In genomic region chr2:8573234-8573941, GRCh38 we compare ENCODE assay signal across 1 cellular context.
TF ChIP-seq lines count a peak whose summit lies in the region.

No MANE protein-coding gene starts in this region.

TF ChIP-seq in HepG2, 621 proteins besides CTCF, POLR2A, EP300 and RAD21 (continued from another document and continues in another):
- TF ChIP-seq, protein P1, sequence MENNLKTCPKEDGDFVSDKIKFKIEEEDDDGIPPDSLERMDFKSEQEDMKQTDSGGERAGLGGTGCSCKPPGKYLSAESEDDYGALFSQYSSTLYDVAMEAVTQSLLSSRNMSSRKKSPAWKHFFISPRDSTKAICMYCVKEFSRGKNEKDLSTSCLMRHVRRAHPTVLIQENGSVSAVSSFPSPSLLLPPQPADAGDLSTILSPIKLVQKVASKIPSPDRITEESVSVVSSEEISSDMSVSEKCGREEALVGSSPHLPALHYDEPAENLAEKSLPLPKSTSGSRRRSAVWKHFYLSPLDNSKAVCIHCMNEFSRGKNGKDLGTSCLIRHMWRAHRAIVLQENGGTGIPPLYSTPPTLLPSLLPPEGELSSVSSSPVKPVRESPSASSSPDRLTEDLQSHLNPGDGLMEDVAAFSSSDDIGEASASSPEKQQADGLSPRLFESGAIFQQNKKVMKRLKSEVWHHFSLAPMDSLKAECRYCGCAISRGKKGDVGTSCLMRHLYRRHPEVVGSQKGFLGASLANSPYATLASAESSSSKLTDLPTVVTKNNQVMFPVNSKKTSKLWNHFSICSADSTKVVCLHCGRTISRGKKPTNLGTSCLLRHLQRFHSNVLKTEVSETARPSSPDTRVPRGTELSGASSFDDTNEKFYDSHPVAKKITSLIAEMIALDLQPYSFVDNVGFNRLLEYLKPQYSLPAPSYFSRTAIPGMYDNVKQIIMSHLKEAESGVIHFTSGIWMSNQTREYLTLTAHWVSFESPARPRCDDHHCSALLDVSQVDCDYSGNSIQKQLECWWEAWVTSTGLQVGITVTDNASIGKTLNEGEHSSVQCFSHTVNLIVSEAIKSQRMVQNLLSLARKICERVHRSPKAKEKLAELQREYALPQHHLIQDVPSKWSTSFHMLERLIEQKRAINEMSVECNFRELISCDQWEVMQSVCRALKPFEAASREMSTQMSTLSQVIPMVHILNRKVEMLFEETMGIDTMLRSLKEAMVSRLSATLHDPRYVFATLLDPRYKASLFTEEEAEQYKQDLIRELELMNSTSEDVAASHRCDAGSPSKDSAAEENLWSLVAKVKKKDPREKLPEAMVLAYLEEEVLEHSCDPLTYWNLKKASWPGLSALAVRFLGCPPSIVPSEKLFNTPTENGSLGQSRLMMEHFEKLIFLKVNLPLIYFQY (CRISPR knock-in tag; IDR thresholded peaks at IDR 0.05; ENCODE audit: borderline replicate concordance), result no peak
- TF ChIP-seq TCF12 (IDR thresholded peaks at IDR 0.05), result no peak
- no peak for TF ChIP-seq TCF12 (CRISPR knock-in tag; IDR thresholded peaks at IDR 0.05)
- no peak for TF ChIP-seq AFF4 (CRISPR knock-in tag; IDR thresholded peaks at IDR 0.05)
- no peak for TF ChIP-seq SMARCE1 (IDR thresholded peaks at IDR 0.05; ENCODE audit: borderline replicate concordance)
- no peak for TF ChIP-seq JUND (CRISPR knock-in tag; IDR thresholded peaks at IDR 0.05)
- TF ChIP-seq HNF1B (CRISPR knock-in tag; IDR thresholded peaks at IDR 0.05), result 0 out of 2 replicates have a peak, but pooled peaks have one; percentile 38
- TF ChIP-seq MED13 (CRISPR knock-in tag; IDR thresholded peaks at IDR 0.05), result no peak
- peak; percentile 76; the same call in 1 of the 2 replicates for TF ChIP-seq ZBTB34 (CRISPR knock-in tag; IDR thresholded peaks at IDR 0.05)
- TF ChIP-seq ZNF563 (CRISPR knock-in tag; IDR thresholded peaks at IDR 0.05), result peak; percentile 62
- TF ChIP-seq ZNF589 (CRISPR knock-in tag; conservative IDR thresholded peaks at IDR 0.05), result no peak; the same call in 1 of the 2 replicates
- TF ChIP-seq ZNF564 (CRISPR knock-in tag; IDR thresholded peaks at IDR 0.05), result peak; percentile 55; the same call in 1 of the 2 replicates
- 0 out of 2 replicates have a peak, but pooled peaks have one; percentile 29 for TF ChIP-seq ZNF441 (CRISPR knock-in tag; IDR thresholded peaks at IDR 0.05; ENCODE audit: borderline replicate concordance)
- peak; percentile 13; the same call in 1 of the 2 replicates for TF ChIP-seq ZSCAN21 (CRISPR knock-in tag; IDR thresholded peaks at IDR 0.05; ENCODE audit: borderline replicate concordance)
- no peak for TF ChIP-seq ZBTB3 (CRISPR knock-in tag; IDR thresholded peaks at IDR 0.05; ENCODE audit: borderline replicate concordance, low read depth)
- TF ChIP-seq, protein P2, sequence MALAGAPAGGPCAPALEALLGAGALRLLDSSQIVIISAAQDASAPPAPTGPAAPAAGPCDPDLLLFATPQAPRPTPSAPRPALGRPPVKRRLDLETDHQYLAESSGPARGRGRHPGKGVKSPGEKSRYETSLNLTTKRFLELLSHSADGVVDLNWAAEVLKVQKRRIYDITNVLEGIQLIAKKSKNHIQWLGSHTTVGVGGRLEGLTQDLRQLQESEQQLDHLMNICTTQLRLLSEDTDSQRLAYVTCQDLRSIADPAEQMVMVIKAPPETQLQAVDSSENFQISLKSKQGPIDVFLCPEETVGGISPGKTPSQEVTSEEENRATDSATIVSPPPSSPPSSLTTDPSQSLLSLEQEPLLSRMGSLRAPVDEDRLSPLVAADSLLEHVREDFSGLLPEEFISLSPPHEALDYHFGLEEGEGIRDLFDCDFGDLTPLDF (CRISPR knock-in tag; IDR thresholded peaks at IDR 0.05), result no peak
- 0 out of 2 replicates have a peak, but pooled peaks have one; percentile 43 for TF ChIP-seq ZNF296 (CRISPR knock-in tag; conservative IDR thresholded peaks at IDR 0.05)
- no peak for TF ChIP-seq LRRFIP1 (CRISPR knock-in tag; conservative IDR thresholded peaks at IDR 0.05)
- TF ChIP-seq RXRA (CRISPR knock-in tag; IDR thresholded peaks at IDR 0.05), result peak; percentile 44; the same call in 1 of the 2 replicates
- TF ChIP-seq ZMYM2 (CRISPR knock-in tag; IDR thresholded peaks at IDR 0.05), result no peak
- peak; percentile 80 for TF ChIP-seq ZNF414 (CRISPR knock-in tag; IDR thresholded peaks at IDR 0.05)
- no peak for TF ChIP-seq ZNF557 (CRISPR knock-in tag; IDR thresholded peaks at IDR 0.05)
- TF ChIP-seq RARG (CRISPR knock-in tag; IDR thresholded peaks at IDR 0.05; ENCODE audit: low read depth), result no peak
- TF ChIP-seq ZNF749 (CRISPR knock-in tag; IDR thresholded peaks at IDR 0.05; ENCODE audit: borderline replicate concordance), result no peak
- TF ChIP-seq ZNF784 (CRISPR knock-in tag; IDR thresholded peaks at IDR 0.05; ENCODE audit: borderline replicate concordance), result no peak
- TF ChIP-seq ZEB1 (IDR thresholded peaks at IDR 0.05; ENCODE audit: insufficient replicate concordance, low read depth), result peak; percentile 89
- no peak; the same call in 1 of the 2 replicates for TF ChIP-seq PHF20 (CRISPR knock-in tag; IDR thresholded peaks at IDR 0.05)
- no peak for TF ChIP-seq ZNF556 (CRISPR knock-in tag; IDR thresholded peaks at IDR 0.05; ENCODE audit: borderline replicate concordance)
- no peak for TF ChIP-seq MBNL3 (CRISPR knock-in tag; conservative IDR thresholded peaks at IDR 0.05)
- no peak for TF ChIP-seq USF2 (IDR thresholded peaks at IDR 0.05; ENCODE audit: low read depth, low read length)
- TF ChIP-seq USF2 (CRISPR knock-in tag; IDR thresholded peaks at IDR 0.05; ENCODE audit: borderline replicate concordance), result no peak
- TF ChIP-seq SP4 (CRISPR knock-in tag; IDR thresholded peaks at IDR 0.05), result no peak
- no peak for TF ChIP-seq FOXC1 (CRISPR knock-in tag; IDR thresholded peaks at IDR 0.05; ENCODE audit: borderline replicate concordance)
- no peak for TF ChIP-seq NR3C1 (CRISPR knock-in tag; IDR thresholded peaks at IDR 0.05)
- peak; percentile 6; the same call in 1 of the 2 replicates for TF ChIP-seq CCDC6 (CRISPR knock-in tag; IDR thresholded peaks at IDR 0.05)
- peak; percentile 5; the same call in 1 of the 2 replicates for TF ChIP-seq WIZ (CRISPR knock-in tag; IDR thresholded peaks at IDR 0.05)
- peak; percentile 45; the same call in 1 of the 2 replicates for TF ChIP-seq ZNF501 (CRISPR knock-in tag; IDR thresholded peaks at IDR 0.05)
- TF ChIP-seq MAFF (IDR thresholded peaks at IDR 0.05; ENCODE audit: low read depth, low read length), result no peak
- TF ChIP-seq ATAD3A (CRISPR knock-in tag; IDR thresholded peaks at IDR 0.05), result no peak; the same call in 1 of the 2 replicates
- TF ChIP-seq HDAC2 (CRISPR knock-in tag; IDR thresholded peaks at IDR 0.05), result no peak; the same call in 1 of the 2 replicates
- TF ChIP-seq ZNF883 (CRISPR knock-in tag; IDR thresholded peaks at IDR 0.05; ENCODE audit: not compliant biosample characterization), result peak; percentile 3
- no peak for TF ChIP-seq ZBTB44 (CRISPR knock-in tag; IDR thresholded peaks at IDR 0.05)
- peak; percentile 20 for TF ChIP-seq XRCC5 (optimal IDR thresholded peaks at IDR 0.05; ENCODE audit: low read length)
- no peak; the same call in none of the 2 replicates for TF ChIP-seq GLI4 (CRISPR knock-in tag; IDR thresholded peaks at IDR 0.05; ENCODE audit: borderline replicate concordance)
